8 cellular contexts compared by ENCODE assay signal in genomic region chr1:178724734-178725602, GRCh38. TPM values are rescaled to one million over a fixed set of nuclear protein-coding genes. Genes with fewer than 3 reads are reported as not detected.
DNase-seq lines count a peak whose midpoint lies in the region; ATAC-seq lines count a peak whose summit lies in the region.

A gene with protein sequence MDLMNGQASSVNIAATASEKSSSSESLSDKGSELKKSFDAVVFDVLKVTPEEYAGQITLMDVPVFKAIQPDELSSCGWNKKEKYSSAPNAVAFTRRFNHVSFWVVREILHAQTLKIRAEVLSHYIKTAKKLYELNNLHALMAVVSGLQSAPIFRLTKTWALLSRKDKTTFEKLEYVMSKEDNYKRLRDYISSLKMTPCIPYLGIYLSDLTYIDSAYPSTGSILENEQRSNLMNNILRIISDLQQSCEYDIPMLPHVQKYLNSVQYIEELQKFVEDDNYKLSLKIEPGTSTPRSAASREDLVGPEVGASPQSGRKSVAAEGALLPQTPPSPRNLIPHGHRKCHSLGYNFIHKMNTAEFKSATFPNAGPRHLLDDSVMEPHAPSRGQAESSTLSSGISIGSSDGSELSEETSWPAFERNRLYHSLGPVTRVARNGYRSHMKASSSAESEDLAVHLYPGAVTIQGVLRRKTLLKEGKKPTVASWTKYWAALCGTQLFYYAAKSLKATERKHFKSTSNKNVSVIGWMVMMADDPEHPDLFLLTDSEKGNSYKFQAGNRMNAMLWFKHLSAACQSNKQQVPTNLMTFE (plus strand): TSS chr1:178725244. CDS start chr1:178776765, 51,521 bp downstream.

- no peaks in the 10 kb centered on the region for H3K27me3 ChIP-seq in BLaER1 treated with 17β-estradiol and CSF1 and Interleukin-3, amounts not matched to agents 10 nM and 100 nM

- DNase-seq in GM19240 (ENCODE audit: insufficient read length, low spot score), result peak; percentile 6
- peak; percentile 60 to 79 for DNase-seq in NOMO-1 (lab: John Stamatoyannopoulos, UW; ENCODE audit: unreplicated experiment in 2 of 2)
- DNase-seq in activated T-cell treated with anti-CD3 and anti-CD28 coated beads for 48 hours (ENCODE audit: low read depth), result peak; percentile 52
- DNase-seq in epithelial cell of prostate (ENCODE audit: low read depth, low spot score), result no peak
- DNase-seq in mucosa of gallbladder (ENCODE audit: low spot score), result peak; percentile 51
- DNase-seq in stimulated activated CD8-positive, alpha-beta memory T cell treated with anti-CD3 and anti-CD28 coated beads, Interleukin-4, amount 100 ng/mL, for 48 hours, result peak; percentile 63

- ATAC-seq in HG03442 (IDR thresholded peaks at IDR 0.05; ENCODE audit: unreplicated experiment), result peak; percentile 71

- no peaks in the 10 kb centered on the region for H4K20me1 ChIP-seq in BLaER1 treated with 17β-estradiol and CSF1 and Interleukin-3, amounts not matched to agents 10 nM and 100 nM

- peak within 1 kb of the TSS; percentile 78 to 93 (median 88) for H3K4me2 ChIP-seq in BLaER1 treated with 17β-estradiol and CSF1 and Interleukin-3, amounts not matched to agents 10 nM and 100 nM

- peak within 1 kb of the TSS; percentile 66 to 83 (median 79) for H3K27ac ChIP-seq in BLaER1 treated with 17β-estradiol and CSF1 and Interleukin-3, amounts not matched to agents 10 nM and 100 nM
- H3K27ac ChIP-seq in epithelial cell of prostate, result peak within 1 kb of the TSS; percentile 75

- H3K9me3 ChIP-seq in BLaER1 treated with 17β-estradiol and CSF1 and Interleukin-3, amounts not matched to agents 10 nM and 100 nM (replicated peaks in 1 of 11), result no peaks in the 10 kb centered on the region

- peak within 1 kb of the TSS; percentile 81 to 93 (median 85) for H3K9ac ChIP-seq in BLaER1 treated with 17β-estradiol and CSF1 and Interleukin-3, amounts not matched to agents 10 nM and 100 nM

- no peaks in the 10 kb centered on the region for H3K36me3 ChIP-seq in BLaER1 treated with 17β-estradiol and CSF1 and Interleukin-3, amounts not matched to agents 10 nM and 100 nM

- H3K4me1 ChIP-seq in BLaER1 treated with 17β-estradiol and CSF1 and Interleukin-3, amounts not matched to agents 10 nM and 100 nM, result peaks cover 5 to 19% (median 13%) of the 10 kb centered on the region in 10 experiments; a peak in 19 of 20 replicates

- H3K4me3 ChIP-seq in BLaER1 treated with 17β-estradiol and CSF1 and Interleukin-3, amounts not matched to agents 10 nM and 100 nM, result peak within 1 kb of the TSS; percentile 81 to 100 (median 98)

RNA-seq across cellular contexts. Expression of the gene that starts here (rescaled TPM):
- 19.0 TPM for total RNA-seq in mucosa of gallbladder
